In genomic region chr10:8163824-8164223, GRCh38 we compare ENCODE assay signal across 2 cellular contexts.
TF ChIP-seq lines count a peak whose summit lies in the region.

No MANE protein-coding gene starts in this region.

TF ChIP-seq in SK-N-SH, 30 proteins besides CTCF, POLR2A, EP300 and RAD21 (continued from another document):
- TF ChIP-seq MEF2A (IDR thresholded peaks at IDR 0.05; ENCODE audit: borderline replicate concordance, low read depth) = no peak
- TF ChIP-seq TCF12 (IDR thresholded peaks at IDR 0.05) = peak; percentile 11; the same call in 1 of the 2 replicates
- no peak for TF ChIP-seq TAF1 (IDR thresholded peaks at IDR 0.05; ENCODE audit: borderline replicate concordance, low read depth, low read length)
- peak; percentile 17; the same call in 1 of the 2 replicates for TF ChIP-seq FOSL2 (IDR thresholded peaks at IDR 0.05; ENCODE audit: borderline replicate concordance, low read depth)

TF ChIP-seq in SK-N-SH treated with all-trans-retinoic acid at 6 μM for 48 hours, 23 proteins besides CTCF, POLR2A, EP300 and RAD21 (continued from another document):
- TF ChIP-seq TSHZ2 (CRISPR knock-in tag; IDR thresholded peaks at IDR 0.05) (no peak), ISL1 (CRISPR knock-in tag; IDR thresholded peaks at IDR 0.05) (no peak)
TF ChIP-seq in SK-N-SH treated with all-trans-retinoic acid at 6 μM for 48 hours: peak in this region for 0.
